Comparison of ENCODE assay signal across 8 cellular contexts in the genomic region with DNA sequence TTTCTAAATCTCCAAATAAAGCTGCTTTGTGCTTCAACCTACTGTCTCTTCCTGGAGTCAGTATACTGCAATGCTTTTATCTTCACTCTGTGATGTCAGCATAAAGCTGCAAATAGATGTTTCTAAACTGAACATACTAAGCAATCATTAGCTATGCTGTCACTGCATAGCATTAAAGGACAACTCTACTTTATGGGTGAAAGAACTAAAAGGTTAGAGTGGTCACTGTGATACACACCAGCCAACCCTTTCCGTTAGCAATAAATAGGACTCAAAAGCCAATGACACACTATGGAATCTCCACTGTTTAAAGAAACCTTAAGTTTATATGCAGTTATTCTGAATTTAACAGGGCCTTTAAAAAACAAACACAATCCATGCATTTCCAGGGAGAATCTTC. TPM values are rescaled to one million over a fixed set of nuclear protein-coding genes. Genes with fewer than 3 reads are reported as not detected.
DNase-seq lines count a peak whose midpoint lies in the region; ATAC-seq, FAIRE-seq and TF ChIP-seq lines count a peak whose summit lies in the region.

No MANE protein-coding gene starts in this region.

- H4K20me1 ChIP-seq in GM12878 (ENCODE audit: control insufficient read depth, insufficient read depth), result no peaks in the 10 kb centered on the region

- WGBS in GM12878 (ENCODE audit: insufficient coverage, insufficient replicate concordance, low lambda C conversion rate, missing lambda C conversion rate), result 93% methylated on average over 1 of the region's 1 CpG

- SMC1A ChIA-PET in GM12878 (lab: Charles Lee; ENCODE audit: uncharacterized antibody, unreplicated experiment), result interaction anchor here (1.0 to 1.3 kb wide), 5 partner anchors 9 to 373 kb away, joined by 3 to 5 read pairs (median 4); no protein-coding TSS in a partner anchor

- H3K4me1 ChIP-seq in GM12878 (ENCODE audit: control insufficient read depth, insufficient read depth, low read length) (peaks cover 8% of the 10 kb centered on the region), vagina (peaks cover 20% of the 10 kb centered on the region)

- TF ChIP-seq RAD21 in GM12878 (IDR thresholded peaks at IDR 0.05; ENCODE audit: insufficient read depth, low read depth, low read length), result no peak

- H3K27me3 ChIP-seq in GM12878 (replicated peaks in 1 of 2; ENCODE audit: control insufficient read depth in 2 of 2, insufficient read depth in 2 of 2, low read length in 1 of 2) (no peaks in the 10 kb centered on the region), vagina (no peaks in the 10 kb centered on the region)

- no peak overlapping the region for H3K27ac ChIP-seq in GM12878 (ENCODE audit: control insufficient read depth, insufficient read depth)
- H3K27ac ChIP-seq in vagina, result peak overlapping the region; percentile 88

- POLR2A ChIA-PET in GM12878 (lab: Charles Lee), result interaction anchor here (0.9 to 1.3 kb wide), 2 partner anchors 9 to 14 kb away, joined by 3 read pairs; no protein-coding TSS in a partner anchor

- H3K9me3 Mint-ChIP-seq in stimulated activated naive CD8-positive, alpha-beta T cell treated with anti-CD3 and anti-CD28 coated beads, Interleukin-15, Interleukin-2, amounts not matched to agents 100 ng/mL and 50 ng/mL, for 24 hours, result peaks cover 7% of the 10 kb centered on the region

- no peak for ATAC-seq in stimulated activated naive CD8-positive, alpha-beta T cell treated with anti-CD3 and anti-CD28 coated beads, Interleukin-15, Interleukin-2, amounts not matched to agents 100 U/mL and 50 U/mL, for 24 hours
- ATAC-seq in GM12878 (peak; percentile 2; the same call in 2 of the 3 replicates), GM21786 (IDR thresholded peaks at IDR 0.05; ENCODE audit: unreplicated experiment) (no peak), HG02885 (IDR thresholded peaks at IDR 0.05; ENCODE audit: poor library complexity, unreplicated experiment) (no peak)

- no peak for TF ChIP-seq CTCF in GM12878 (IDR thresholded peaks at IDR 0.05 in 2 of 3, conservative IDR thresholded peaks at IDR 0.05 in 1 of 3; ENCODE audit: control insufficient read depth in 2 of 3, extremely low read depth in 1 of 3, insufficient read depth in 1 of 3, low read depth in 3 of 3, low read length in 3 of 3)
- TF ChIP-seq CTCF in vagina (IDR thresholded peaks at IDR 0.05), result no peak

- DNase-seq in stimulated activated naive CD8-positive, alpha-beta T cell treated with anti-CD3 and anti-CD28 coated beads, Interleukin-15, Interleukin-2, amounts not matched to agents 100 U/mL and 50 U/mL, for 24 hours, result no peak
- no peak for DNase-seq in GM12878 (ENCODE audit: low read depth, low spot score)
- peak; percentile 6 to 27 for DNase-seq in lung microvascular endothelial cell (ENCODE audit: low read depth in 2 of 2)
- DNase-seq in vagina (ENCODE audit: extremely low spot score in 2 of 2), result no peak
- no peak for DNase-seq in occipital lobe (lab: John Stamatoyannopoulos, UW)

- no peaks in the 10 kb centered on the region for H3K27me3 Mint-ChIP-seq in stimulated activated naive CD8-positive, alpha-beta T cell treated with anti-CD3 and anti-CD28 coated beads, Interleukin-15, Interleukin-2, amounts not matched to agents 100 ng/mL and 50 ng/mL, for 24 hours

- BruUV-seq in GM12878 (replicated peaks; lab: Mats Ljungman, UMichigan), result no TSS peak

- peaks cover 44% of the 10 kb centered on the region for H3K4me1 Mint-ChIP-seq in stimulated activated naive CD8-positive, alpha-beta T cell treated with anti-CD3 and anti-CD28 coated beads, Interleukin-15, Interleukin-2, amounts not matched to agents 100 ng/mL and 50 ng/mL, for 24 hours (ENCODE audit: low read depth)

- no peak for FAIRE-seq in GM12878 (lab: Jason Lieb, UNC)

- H3K4me2 ChIP-seq in GM12878 (ENCODE audit: control insufficient read depth, insufficient read depth), result peak overlapping the region; percentile 86

- peak overlapping the region; percentile 99 for H3K4me3 Mint-ChIP-seq in stimulated activated naive CD8-positive, alpha-beta T cell treated with anti-CD3 and anti-CD28 coated beads, Interleukin-15, Interleukin-2, amounts not matched to agents 100 ng/mL and 50 ng/mL, for 24 hours

- no peaks in the 10 kb centered on the region for H3K36me3 ChIP-seq in GM12878 (ENCODE audit: control insufficient read depth in 2 of 2, insufficient read depth in 2 of 2, low read length in 1 of 2)
- no peaks in the 10 kb centered on the region for H3K36me3 ChIP-seq in vagina

- CTCF ChIA-PET in GM12878 (lab: Yijun Ruan, JAX), result interaction anchor here (0.8 to 1.0 kb wide), 2 partner anchors 9 to 55 kb away, joined by 3 read pairs; no protein-coding TSS in a partner anchor

- no peak for TF ChIP-seq EP300 in GM12878 (IDR thresholded peaks at IDR 0.05; ENCODE audit: borderline replicate concordance in 1 of 2, control insufficient read depth in 1 of 2, low read depth in 2 of 2, low read length in 2 of 2)

- H3K27ac Mint-ChIP-seq in stimulated activated naive CD8-positive, alpha-beta T cell treated with anti-CD3 and anti-CD28 coated beads, Interleukin-15, Interleukin-2, amounts not matched to agents 100 ng/mL and 50 ng/mL, for 24 hours, result no peak overlapping the region

- intact Hi-C loops in GM12878 (cut with micrococcal nuclease; ENCODE audit: unreplicated experiment), result no loop called here
- intact Hi-C loops in vagina (cut with DNase I), result no loop called here

- no peak for TF ChIP-seq POLR2A in GM12878 (IDR thresholded peaks at IDR 0.05; ENCODE audit: low read depth, low read length)
- TF ChIP-seq POLR2A in vagina (IDR thresholded peaks at IDR 0.05), result no peak

- peaks cover 4% of the 10 kb centered on the region for H3K9me3 ChIP-seq in GM12878 (replicated peaks; ENCODE audit: control insufficient read depth, insufficient read depth, low read length)
- H3K9me3 ChIP-seq in vagina, result no peaks in the 10 kb centered on the region

- RAD21 ChIA-PET in GM12878 (lab: Charles Lee; ENCODE audit: unreplicated experiment), result no interaction called here

- H3K4me3 ChIP-seq in GM12878 (peak overlapping the region; percentile 91), vagina (peak overlapping the region; percentile 82 to 87)

- in situ Hi-C loops in GM12878 (cut with MboI), result no loop called here

- peak overlapping the region; percentile 95; the same call in 1 of the 2 replicates for H3K9ac ChIP-seq in GM12878 (ENCODE audit: control insufficient read depth, insufficient read depth, low read length)

- H3K79me2 ChIP-seq in GM12878 (ENCODE audit: control insufficient read depth, insufficient read depth, low read length), result peaks cover 34% of the 10 kb centered on the region

- no peak overlapping the region for H2AFZ ChIP-seq in GM12878 (ENCODE audit: control insufficient read depth, low read depth, low read length)

- peaks cover 17% of the 10 kb centered on the region for H3K36me3 Mint-ChIP-seq in stimulated activated naive CD8-positive, alpha-beta T cell treated with anti-CD3 and anti-CD28 coated beads, Interleukin-15, Interleukin-2, amounts not matched to agents 100 ng/mL and 50 ng/mL, for 24 hours (ENCODE audit: low read depth)

TF ChIP-seq in GM12878, 131 proteins besides CTCF, POLR2A, EP300 and RAD21 (continues in another document):
- no peak for TF ChIP-seq CHD4 (IDR thresholded peaks at IDR 0.05)

RNA-seq across cellular contexts. Expression of a gene that starts 1.8 kb away (rescaled TPM):
- total RNA-seq in GM12878 (2013; cell fraction: nucleolus; rRNA removed), result 35.5 and 51.6 TPM in 2 replicates
- total RNA-seq in GM12878 (2014; rRNA removed), result 8.3 and 9.9 TPM in 2 replicates
- total RNA-seq in GM12878 (2014; rRNA removed; fragmentation: Illumina TruSeq; extraction: Trizol), result 13.1 and 14.0 TPM in 2 replicates
- total RNA-seq in GM12878 (2021), result 7.3 and 7.4 TPM in 2 replicates
- 2.8 TPM for polyA plus RNA-seq in GM12878 (2011; ENCODE audit: low read depth)
- polyA plus RNA-seq in GM12878 (2011; rRNA removed), result 7.5 and 14.8 TPM in 2 replicates
- polyA plus RNA-seq in GM12878 (2011; cell fraction: cytosol; rRNA removed), result 2.4 TPM in 2 replicates
- polyA plus RNA-seq in GM12878 (2011; cell fraction: nucleus; rRNA removed), result 5.4 and 6.5 TPM in 2 replicates
- 5.5 and 7.0 TPM in 2 replicates for polyA plus RNA-seq in GM12878 (2012)
- 10.4 and 11.4 TPM in 2 replicates for polyA plus RNA-seq in GM12878 (2014; fragmentation: Illumina TruSeq; extraction: Trizol)
- 1 to 10 TPM; 3.5 to 5.4 TPM for polyA plus RNA-seq in GM12878 (2014; fragmentation: Nextera tagmentation; extraction: Ambion mirVana)
- polyA plus RNA-seq in GM12878 (2014; rRNA removed), result 5.9 and 6.7 TPM in 2 replicates
- 1 to 10 TPM; 6.6 to 7.2 TPM for polyA plus RNA-seq in GM12878 (2016; fragmentation: Nextera tagmentation; extraction: Ambion mirVana)
- polyA minus RNA-seq in GM12878 (2011; rRNA and poly(A)+ RNA removed), result 8.0 and 9.7 TPM in 2 replicates
- 2.8 and 3.8 TPM in 2 replicates for polyA minus RNA-seq in GM12878 (2011; cell fraction: cytosol; rRNA and poly(A)+ RNA removed)
- polyA minus RNA-seq in GM12878 (2011; cell fraction: nucleus; rRNA and poly(A)+ RNA removed), result 8.8 and 13.3 TPM in 2 replicates
- total RNA-seq in lung microvascular endothelial cell, result 9.4 and 13.7 TPM in 2 replicates
- total RNA-seq in vagina, result 25.5 TPM
- 64.4 TPM for total RNA-seq in occipital lobe

RNA-seq across cellular contexts. Expression of a gene that starts 6.9 kb away (rescaled TPM):
- not detected in 2 replicates for total RNA-seq in GM12878 (2013; cell fraction: nucleolus; rRNA removed)
- total RNA-seq in GM12878 (2014; rRNA removed) (not detected in 2 replicates), GM12878 (2014; rRNA removed; fragmentation: Illumina TruSeq; extraction: Trizol) (not detected in 2 replicates), GM12878 (2021) (not detected in 2 replicates), lung microvascular endothelial cell (not detected in 2 replicates), vagina (not detected), occipital lobe (under 0.01 TPM)
- not detected for polyA plus RNA-seq in GM12878 (2011; ENCODE audit: low read depth)
- polyA plus RNA-seq in GM12878 (2011; rRNA removed) (not detected in 2 replicates), GM12878 (2014; fragmentation: Illumina TruSeq; extraction: Trizol) (0.04 TPM in 1 of 2 replicates, not detected in the other), GM12878 (2014; fragmentation: Nextera tagmentation; extraction: Ambion mirVana) (not detected), GM12878 (2014; rRNA removed) (0.03 TPM in 1 of 2 replicates, not detected in the other), GM12878 (2016; fragmentation: Nextera tagmentation; extraction: Ambion mirVana) (not detected)
- polyA plus RNA-seq in GM12878 (2011; cell fraction: cytosol; rRNA removed), result not detected in 2 replicates
- not detected in 2 replicates for polyA plus RNA-seq in GM12878 (2011; cell fraction: nucleus; rRNA removed)
- not detected in 2 replicates for polyA plus RNA-seq in GM12878 (2012)
- polyA minus RNA-seq in GM12878 (2011; rRNA and poly(A)+ RNA removed), result not detected in 2 replicates
- polyA minus RNA-seq in GM12878 (2011; cell fraction: cytosol; rRNA and poly(A)+ RNA removed), result not detected in 2 replicates
- polyA minus RNA-seq in GM12878 (2011; cell fraction: nucleus; rRNA and poly(A)+ RNA removed), result not detected in 2 replicates

Comparison
In these comparisons a context has a peak if more than half of its experiments do, and no peak if none do; other contexts are left out.
1. DNase-seq: peak in lung microvascular endothelial cell (2 of 2); none in stimulated activated naive CD8-positive, alpha-beta T cell treated with anti-CD3 and anti-CD28 coated beads, Interleukin-15, Interleukin-2, amounts not matched to agents 100 U/mL and 50 U/mL, for 24 hours (single experiment), GM12878 (single experiment), vagina (0 of 2) and occipital lobe (single experiment).